In the genomic region with DNA sequence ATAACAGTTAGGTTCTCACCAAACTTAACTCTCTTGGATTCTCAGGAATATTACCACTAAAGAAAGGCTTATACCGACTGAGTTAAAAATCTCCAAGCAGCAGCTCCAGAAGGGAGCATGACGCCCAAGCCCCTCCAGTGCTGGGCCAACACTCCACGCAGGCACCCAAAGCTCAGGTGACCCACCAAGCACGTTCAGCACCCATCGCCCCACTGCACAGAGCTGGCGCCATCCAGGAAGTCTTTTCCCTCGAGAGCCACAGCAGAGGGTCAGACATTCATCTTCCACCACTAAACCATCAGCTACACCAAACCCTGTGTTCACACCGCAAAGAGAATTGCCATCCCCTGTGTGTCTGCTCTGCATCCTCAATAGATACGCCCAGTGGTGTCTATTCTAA, we compare ENCODE assay signal across 19 cellular contexts.
"Had no signal": no experiment of that assay in that cellular context is flagged by ENCODE, and none has a peak within 500 bp of the region (broad histone marks: within the 10 kb centered on the region; RNA-seq: fewer than 3 reads in every experiment).

No MANE protein-coding gene starts in this region.

- H3K4me3 ChIP-seq: K562, PC-9 had no signal

- DNase-seq: activated CD4-positive, alpha-beta T cell treated with anti-CD3 and anti-CD28 coated beads for 4 hours; activated CD8-positive, alpha-beta memory T cell treated with anti-CD3 and anti-CD28 coated beads, Interleukin-2, amount 50 U/mL, for 4 hours; activated CD8-positive, alpha-beta T cell treated with anti-CD3 and anti-CD28 coated beads for 36 hours; activated naive CD4-positive, alpha-beta T cell; activated T-cell treated with anti-CD3 and anti-CD28 coated beads, Interleukin-2, amount 50 U/mL, for 72 hours; aorta; Karpas-422; MM.1S; NCI-H1105; NCI-H1436; NCI-H1694 treated with DMSO at 0.1 percent for 48 hours; NCI-H2029 treated with DMSO at 0.1 percent for 48 hours; NCI-H510A treated with DMSO at 0.1 percent for 48 hours; PC-9; SHP77 treated with DMSO at 0.1 percent for 48 hours had no signal

- H3K27ac ChIP-seq: PC-9 had no signal

- H3K27ac Mint-ChIP-seq: activated CD8-positive, alpha-beta T cell treated with anti-CD3 and anti-CD28 coated beads for 36 hours; activated naive CD4-positive, alpha-beta T cell treated with anti-CD3 and anti-CD28 coated beads, Interleukin-2, amount 50 U/mL, for 24 hours; activated T-cell treated with anti-CD3 and anti-CD28 coated beads, Interleukin-2, amount 50 U/mL, for 72 hours; activated T-helper 2 cell treated with anti-CD3 and anti-CD28 coated beads, Interferon-gamma antibody, Interleukin-2, Interleukin-4, amounts not matched to agents 10 μg/mL and 5 μg/mL and 100 μg/mL, durations not matched to agents 14 hours and 24 hours and 36 hours; T-helper 1 cell treated with Interleukin-12 subunit alpha and Interleukin-12 subunit beta and Interleukin-4 antibody, amounts not matched to agents 30 μg/mL and 1 μg/mL, for 36 hours had no signal

- H3K4me1 Mint-ChIP-seq: activated naive CD4-positive, alpha-beta T cell treated with anti-CD3 and anti-CD28 coated beads, Interleukin-2, amount 50 U/mL, for 24 hours had no signal

- H3K36me3 Mint-ChIP-seq: activated naive CD4-positive, alpha-beta T cell treated with anti-CD3 and anti-CD28 coated beads, Interleukin-2, amount 50 U/mL, for 24 hours had no signal

- H3K4me3 Mint-ChIP-seq: activated CD8-positive, alpha-beta T cell treated with anti-CD3 and anti-CD28 coated beads for 36 hours; activated naive CD4-positive, alpha-beta T cell treated with anti-CD3 and anti-CD28 coated beads, Interleukin-2, amount 50 U/mL, for 24 hours; activated T-cell treated with anti-CD3 and anti-CD28 coated beads, Interleukin-2, amount 50 U/mL, for 72 hours; T-helper 1 cell treated with Interleukin-12 subunit alpha and Interleukin-12 subunit beta and Interleukin-4 antibody, amounts not matched to agents 30 μg/mL and 1 μg/mL, for 36 hours had no signal

- H3K9me3 Mint-ChIP-seq: activated CD8-positive, alpha-beta T cell treated with anti-CD3 and anti-CD28 coated beads for 36 hours; activated naive CD4-positive, alpha-beta T cell treated with anti-CD3 and anti-CD28 coated beads, Interleukin-2, amount 50 U/mL, for 24 hours; activated T-cell treated with anti-CD3 and anti-CD28 coated beads, Interleukin-2, amount 50 U/mL, for 72 hours; activated T-helper 2 cell treated with anti-CD3 and anti-CD28 coated beads, Interferon-gamma antibody, Interleukin-2, Interleukin-4, amounts not matched to agents 10 μg/mL and 5 μg/mL and 100 μg/mL, durations not matched to agents 14 hours and 24 hours and 36 hours; T-helper 1 cell treated with Interleukin-12 subunit alpha and Interleukin-12 subunit beta and Interleukin-4 antibody, amounts not matched to agents 30 μg/mL and 1 μg/mL, for 36 hours had no signal
